In genomic region chr14:79278798-79279644, GRCh38 we compare ENCODE assay signal across 9 cellular contexts.
DNase-seq lines count a peak whose midpoint lies in the region; ATAC-seq, FAIRE-seq and TF ChIP-seq lines count a peak whose summit lies in the region.
"Had no signal": no experiment of that assay in that cellular context is flagged by ENCODE, and none has a peak within 500 bp of the region (broad histone marks: within the 10 kb centered on the region; RNA-seq: fewer than 3 reads in every experiment).

No MANE protein-coding gene starts in this region.

- FAIRE-seq in HepG2 (lab: Jason Lieb, UNC), result no peak
- FAIRE-seq: GM18507 had no signal

- no peaks in the 10 kb centered on the region for H4K20me1 ChIP-seq in HepG2 (ENCODE audit: insufficient read depth, low read length)

- H3K9me3 Mint-ChIP-seq in CD4-positive, alpha-beta memory T cell, result peaks cover 0 to 19% (median 7%) of the 10 kb centered on the region in 8 donors

- H3K4me1 ChIP-seq in BE2C (no peaks in the 10 kb centered on the region), HepG2 (ENCODE audit: insufficient read depth, low read length) (peaks cover 12% of the 10 kb centered on the region; the same call in 1 of the 2 replicates)
- H3K4me1 ChIP-seq in CD4-positive, alpha-beta memory T cell (ENCODE audit: insufficient read depth, low read length), result no peaks in the 10 kb centered on the region

- H3K4me2 ChIP-seq in HepG2 (ENCODE audit: low read depth, low read length), result peak overlapping the region; percentile 55

- peak; percentile 87 for DNase-seq in BE2C
- peak; percentile 93 for DNase-seq in NCI-H82 (lab: John Stamatoyannopoulos, UW)
- peak; percentile 95 for DNase-seq in ecto neural progenitor cell (ENCODE audit: low spot score)
- DNase-seq in HepG2 (ENCODE audit: low spot score), result peak; percentile 27
- DNase-seq in substantia nigra (lab: John Stamatoyannopoulos, UW), result peak in 26 of 49 donors; percentile 3 to 89 (median 29)
- no peak for DNase-seq in NOMO-1 treated with dmso at 0.1 percent for 144 hours (lab: John Stamatoyannopoulos, UW; ENCODE audit: unreplicated experiment)
- no peak for DNase-seq in CD4-positive, alpha-beta memory T cell

- no peaks in the 10 kb centered on the region for H3K79me2 ChIP-seq in HepG2 (ENCODE audit: insufficient read depth, low read length)

- H3K36me3 Mint-ChIP-seq in CD4-positive, alpha-beta memory T cell, result no peaks in the 10 kb centered on the region

- H3K27ac Mint-ChIP-seq in CD4-positive, alpha-beta memory T cell, result no peak overlapping the region

- H3K27ac ChIP-seq in HepG2 (ENCODE audit: extremely low read length, insufficient read depth, low read length) (no peak overlapping the region), substantia nigra (ENCODE audit: low read depth, low read length, poor library complexity, severe bottlenecking) (no peak overlapping the region)
- no peak overlapping the region for H3K27ac ChIP-seq in CD4-positive, alpha-beta memory T cell (ENCODE audit: low read depth, low read length)

- WGBS in HepG2 (ENCODE audit: low lambda C conversion rate), result 4% methylated on average over 28 of the region's 67 CpGs

- no peak for TF ChIP-seq RAD21 in HepG2 (CRISPR knock-in tag; IDR thresholded peaks at IDR 0.05)

- CTCF ChIA-PET in HepG2 (lab: Yijun Ruan, JAX; ENCODE audit: low intra/inter-chr PET ratio, low total read pairs), result no interaction called here
- CTCF ChIA-PET in CD4-positive, alpha-beta memory T cell (lab: Charles Lee; ENCODE audit: partially characterized antibody), result no interaction called here

- no peak overlapping the region for H3K4me3 Mint-ChIP-seq in CD4-positive, alpha-beta memory T cell

- TF ChIP-seq POLR2A in HepG2 (IDR thresholded peaks at IDR 0.05; ENCODE audit: insufficient read depth in 1 of 2, low read depth in 2 of 2, low read length in 2 of 2), result no peak

- no peak overlapping the region for H3K9ac ChIP-seq in HepG2 (ENCODE audit: insufficient read depth, low read depth, low read length)

- intact Hi-C loops in HepG2 (cut with micrococcal nuclease; ENCODE audit: unreplicated experiment), result no loop called here
- intact Hi-C loops in CD4-positive, alpha-beta memory T cell (cut with micrococcal nuclease), result no loop called here

- TF ChIP-seq CTCF in BE2C (IDR thresholded peaks at IDR 0.05; ENCODE audit: low read depth, low read length) (no peak), HepG2 (CRISPR knock-in tag; IDR thresholded peaks at IDR 0.05) (no peak)

- no peak overlapping the region for H2AFZ ChIP-seq in HepG2 (ENCODE audit: low read length)

- no TSS peak for BruUV-seq in HepG2 (replicated peaks; lab: Mats Ljungman, UMichigan)

- no peaks in the 10 kb centered on the region for H3K9me3 ChIP-seq in BE2C
- H3K9me3 ChIP-seq in HepG2 (ENCODE audit: low read length), result no peaks in the 10 kb centered on the region; the same call in 1 of the 2 replicates
- no peaks in the 10 kb centered on the region for H3K9me3 ChIP-seq in CD4-positive, alpha-beta memory T cell (ENCODE audit: control insufficient read depth in 1 of 2, low read length in 2 of 2)

- H3K27me3 ChIP-seq in BE2C, result peaks cover 22% of the 10 kb centered on the region; the same call in 1 of the 2 replicates
- peaks cover 0 to 26% of the 10 kb centered on the region in 2 experiments; a peak in 3 of 5 replicates for H3K27me3 ChIP-seq in HepG2 (ENCODE audit: control insufficient read depth in 1 of 2, insufficient read depth in 2 of 2, low read length in 2 of 2)
- H3K27me3 ChIP-seq in CD4-positive, alpha-beta memory T cell (ENCODE audit: insufficient read depth, low read length), result no peaks in the 10 kb centered on the region

- POLR2A ChIA-PET in HepG2 (lab: Yijun Ruan, JAX), result no interaction called here
- POLR2A ChIA-PET in CD4-positive, alpha-beta memory T cell (lab: Charles Lee; ENCODE audit: partially characterized antibody), result no interaction called here

- peaks cover 0 to 5% (median under 1%) of the 10 kb centered on the region in 4 donors for H3K4me1 Mint-ChIP-seq in CD4-positive, alpha-beta memory T cell

- in situ Hi-C loops in HepG2 (cut with HindIII; ENCODE audit: extremely low pct_ligation_motif_present, low pct_unique_long_range_greater_than_20kb), result no loop called here

- TF ChIP-seq EP300 in HepG2 (IDR thresholded peaks at IDR 0.05; ENCODE audit: low read depth in 2 of 2, low read length in 2 of 2) (no peak), HepG2 (CRISPR knock-in tag; IDR thresholded peaks at IDR 0.05; ENCODE audit: borderline replicate concordance) (no peak)

- H3K4me3 ChIP-seq in BE2C (ENCODE audit: low read depth, low read length), result peak overlapping the region; percentile 48
- peak overlapping the region; percentile 4 to 60 (median 19); a peak in 4 of 6 replicates for H3K4me3 ChIP-seq in HepG2 (replicated peaks in 1 of 3; ENCODE audit: insufficient read depth in 1 of 3, low read depth in 2 of 3, low read length in 3 of 3)
- H3K4me3 ChIP-seq in CD4-positive, alpha-beta memory T cell (ENCODE audit: low read length in 2 of 2), result no peak overlapping the region

- ATAC-seq in HG02798 (IDR thresholded peaks at IDR 0.05; ENCODE audit: poor library complexity, unreplicated experiment) (peak; percentile 68), HepG2 (peak; percentile 98)

- peaks cover 17 to 22% of the 10 kb centered on the region in 2 donors for H3K27me3 Mint-ChIP-seq in CD4-positive, alpha-beta memory T cell

- no peaks in the 10 kb centered on the region for H3K36me3 ChIP-seq in BE2C
- no peaks in the 10 kb centered on the region for H3K36me3 ChIP-seq in HepG2 (replicated peaks in 1 of 2; ENCODE audit: control insufficient read depth in 1 of 2, insufficient read depth in 2 of 2, low read length in 2 of 2)
- no peaks in the 10 kb centered on the region for H3K36me3 ChIP-seq in CD4-positive, alpha-beta memory T cell (ENCODE audit: insufficient read depth, low read length)

TF ChIP-seq in HepG2, 621 proteins besides CTCF, POLR2A, EP300 and RAD21 (continues in another document):
- TF ChIP-seq YEATS4 (CRISPR knock-in tag; IDR thresholded peaks at IDR 0.05; ENCODE audit: borderline replicate concordance) (0 out of 2 replicates have a peak, but pooled peaks have one; percentile 3), ZFY (CRISPR knock-in tag; IDR thresholded peaks at IDR 0.05) (no peak), KLF11 (CRISPR knock-in tag; IDR thresholded peaks at IDR 0.05) (no peak), KAT7 (CRISPR knock-in tag; IDR thresholded peaks at IDR 0.05; ENCODE audit: borderline replicate concordance) (no peak), ONECUT2 (CRISPR knock-in tag; IDR thresholded peaks at IDR 0.05) (no peak), ZNF275 (CRISPR knock-in tag; IDR thresholded peaks at IDR 0.05; ENCODE audit: borderline replicate concordance) (no peak), POGZ (CRISPR knock-in tag; IDR thresholded peaks at IDR 0.05) (no peak), ZNF816 (CRISPR knock-in tag; IDR thresholded peaks at IDR 0.05; ENCODE audit: borderline replicate concordance) (no peak), ZNF468 (CRISPR knock-in tag; IDR thresholded peaks at IDR 0.05) (no peak), ERF (CRISPR knock-in tag; IDR thresholded peaks at IDR 0.05) (no peak), DNMT1 (CRISPR knock-in tag; IDR thresholded peaks at IDR 0.05) (no peak)
- TF ChIP-seq, protein P1, sequence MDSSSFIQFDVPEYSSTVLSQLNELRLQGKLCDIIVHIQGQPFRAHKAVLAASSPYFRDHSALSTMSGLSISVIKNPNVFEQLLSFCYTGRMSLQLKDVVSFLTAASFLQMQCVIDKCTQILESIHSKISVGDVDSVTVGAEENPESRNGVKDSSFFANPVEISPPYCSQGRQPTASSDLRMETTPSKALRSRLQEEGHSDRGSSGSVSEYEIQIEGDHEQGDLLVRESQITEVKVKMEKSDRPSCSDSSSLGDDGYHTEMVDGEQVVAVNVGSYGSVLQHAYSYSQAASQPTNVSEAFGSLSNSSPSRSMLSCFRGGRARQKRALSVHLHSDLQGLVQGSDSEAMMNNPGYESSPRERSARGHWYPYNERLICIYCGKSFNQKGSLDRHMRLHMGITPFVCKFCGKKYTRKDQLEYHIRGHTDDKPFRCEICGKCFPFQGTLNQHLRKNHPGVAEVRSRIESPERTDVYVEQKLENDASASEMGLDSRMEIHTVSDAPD (CRISPR knock-in tag; IDR thresholded peaks at IDR 0.05), result no peak
- TF ChIP-seq, protein P2, sequence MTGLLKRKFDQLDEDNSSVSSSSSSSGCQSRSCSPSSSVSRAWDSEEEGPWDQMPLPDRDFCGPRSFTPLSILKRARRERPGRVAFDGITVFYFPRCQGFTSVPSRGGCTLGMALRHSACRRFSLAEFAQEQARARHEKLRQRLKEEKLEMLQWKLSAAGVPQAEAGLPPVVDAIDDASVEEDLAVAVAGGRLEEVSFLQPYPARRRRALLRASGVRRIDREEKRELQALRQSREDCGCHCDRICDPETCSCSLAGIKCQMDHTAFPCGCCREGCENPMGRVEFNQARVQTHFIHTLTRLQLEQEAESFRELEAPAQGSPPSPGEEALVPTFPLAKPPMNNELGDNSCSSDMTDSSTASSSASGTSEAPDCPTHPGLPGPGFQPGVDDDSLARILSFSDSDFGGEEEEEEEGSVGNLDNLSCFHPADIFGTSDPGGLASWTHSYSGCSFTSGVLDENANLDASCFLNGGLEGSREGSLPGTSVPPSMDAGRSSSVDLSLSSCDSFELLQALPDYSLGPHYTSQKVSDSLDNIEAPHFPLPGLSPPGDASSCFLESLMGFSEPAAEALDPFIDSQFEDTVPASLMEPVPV (CRISPR knock-in tag; IDR thresholded peaks at IDR 0.05), result no peak

Comparison
In these comparisons a context has a peak if more than half of its experiments do, and no peak if none do; other contexts are left out.
1. DNase-seq: peak in BE2C (single experiment), NCI-H82 (single experiment), ecto neural progenitor cell (single experiment), HepG2 (single experiment) and substantia nigra (26 of 49); none in NOMO-1 treated with dmso at 0.1 percent for 144 hours (single experiment) and CD4-positive, alpha-beta memory T cell (0 of 5).
2. H3K4me3 ChIP-seq: peak in BE2C (single experiment) and HepG2 (3 of 3); none in CD4-positive, alpha-beta memory T cell (0 of 2).